In genomic region chr1:3391711-3392110, GRCh38 we compare ENCODE assay signal across 13 cellular contexts.
"Had no signal": no experiment of that assay in that cellular context is flagged by ENCODE, and none has a peak within 500 bp of the region (broad histone marks: within the 10 kb centered on the region; RNA-seq: fewer than 3 reads in every experiment).

No MANE protein-coding gene starts in this region.

- H3K4me1 ChIP-seq: parathyroid adenoma had no signal

- H3K79me2 ChIP-seq: parathyroid adenoma had no signal

- H3K27ac Mint-ChIP-seq: activated CD4-positive, alpha-beta memory T cell treated with anti-CD3 and anti-CD28 coated beads for 36 hours; activated CD4-positive, alpha-beta T cell treated with anti-CD3 and anti-CD28 coated beads for 36 hours; activated T-cell treated with anti-CD3 and anti-CD28 coated beads, Interleukin-2, amount 50 U/mL, for 24 hours; stimulated activated naive B cell treated with anti-CD40 and anti-IgM and Interleukin-4, amounts not matched to agents 10 μg/mL and 1 μg/mL and 100 μg/mL, for 72 hours had no signal

- H3K4me3 Mint-ChIP-seq: activated CD4-positive, alpha-beta memory T cell treated with anti-CD3 and anti-CD28 coated beads for 36 hours; activated CD4-positive, alpha-beta T cell treated with anti-CD3 and anti-CD28 coated beads for 36 hours; activated T-cell treated with anti-CD3 and anti-CD28 coated beads, Interleukin-2, amount 50 U/mL, for 24 hours; stimulated activated naive B cell treated with anti-CD40 and anti-IgM and Interleukin-4, amounts not matched to agents 10 μg/mL and 1 μg/mL and 100 μg/mL, for 72 hours had no signal

- H3K4me3 ChIP-seq: upper lobe of left lung had no signal

- DNase-seq: activated CD4-positive, alpha-beta memory T cell treated with anti-CD3 and anti-CD28 coated beads for 36 hours; activated CD4-positive, alpha-beta T cell treated with anti-CD3 and anti-CD28 coated beads for 36 hours; activated naive CD4-positive, alpha-beta T cell treated with anti-CD3 and anti-CD28 coated beads, Interleukin-2, amount 50 U/mL, for 16 hours; activated T-cell treated with anti-CD3 and anti-CD28 coated beads, Interleukin-2, amount 50 U/mL, for 24 hours; stimulated activated CD4-positive, alpha-beta T cell treated with anti-CD3 and anti-CD28 coated beads, Interleukin-15, amount 100 ng/mL, for 24 hours; stimulated activated CD4-positive, alpha-beta T cell treated with anti-CD3 and anti-CD28 coated beads, Interleukin-4, amount 100 ng/mL, for 1 hour; stimulated activated naive B cell treated with anti-CD40 and anti-IgM and Interleukin-4, amounts not matched to agents 10 μg/mL and 1 μg/mL and 100 μg/mL, for 72 hours; T-helper 1 cell; T1000; WERI-Rb-1 had no signal

- H3K36me3 Mint-ChIP-seq: activated CD4-positive, alpha-beta memory T cell treated with anti-CD3 and anti-CD28 coated beads for 36 hours; stimulated activated naive B cell treated with anti-CD40 and anti-IgM and Interleukin-4, amounts not matched to agents 10 μg/mL and 1 μg/mL and 100 μg/mL, for 72 hours had no signal

- H3K27ac ChIP-seq: parathyroid adenoma, upper lobe of left lung, WERI-Rb-1 had no signal

- H3K36me3 ChIP-seq: WERI-Rb-1 had no signal

- H3K4me1 Mint-ChIP-seq: activated CD4-positive, alpha-beta T cell treated with anti-CD3 and anti-CD28 coated beads for 36 hours had no signal

- H3K9me3 ChIP-seq: upper lobe of left lung had no signal

- H3K9ac ChIP-seq: parathyroid adenoma had no signal

- FAIRE-seq: endometrium had no signal

- H2AFZ ChIP-seq: parathyroid adenoma had no signal

- H3K9me3 Mint-ChIP-seq: activated CD4-positive, alpha-beta memory T cell treated with anti-CD3 and anti-CD28 coated beads for 36 hours; activated T-cell treated with anti-CD3 and anti-CD28 coated beads, Interleukin-2, amount 50 U/mL, for 24 hours; stimulated activated naive B cell treated with anti-CD40 and anti-IgM and Interleukin-4, amounts not matched to agents 10 μg/mL and 1 μg/mL and 100 μg/mL, for 72 hours had no signal
